8 cellular contexts compared by ENCODE assay signal in genomic region chr12:8609061-8609570, GRCh38. TPM values are rescaled to one million over a fixed set of nuclear protein-coding genes. Genes with fewer than 3 reads are reported as not detected.
DNase-seq lines count a peak whose midpoint lies in the region; ATAC-seq and TF ChIP-seq lines count a peak whose summit lies in the region.

No MANE protein-coding gene starts in this region.

- H3K9me3 Mint-ChIP-seq in activated T-cell treated with anti-CD3 and anti-CD28 coated beads, Interleukin-2, amount 50 U/mL, for 72 hours = no peaks in the 10 kb centered on the region
- H3K9me3 Mint-ChIP-seq in activated T-cell treated with anti-CD3 and anti-CD28 coated beads, Interleukin-2, amount 50 U/mL, for 24 hours = no peaks in the 10 kb centered on the region

- H3K9me3 ChIP-seq in T-helper 17 cell (ENCODE audit: control insufficient read depth, low read length, poor library complexity, severe bottlenecking) = no peaks in the 10 kb centered on the region

- no peak overlapping the region for H3K27ac ChIP-seq in foreskin keratinocyte

- H3K4me1 ChIP-seq in foreskin keratinocyte = no peaks in the 10 kb centered on the region

- H3K36me3 Mint-ChIP-seq in activated T-cell treated with anti-CD3 and anti-CD28 coated beads, Interleukin-2, amount 50 U/mL, for 72 hours (ENCODE audit: insufficient read depth in 2 of 2) = no peaks in the 10 kb centered on the region
- no peaks in the 10 kb centered on the region for H3K36me3 Mint-ChIP-seq in activated T-cell treated with anti-CD3 and anti-CD28 coated beads, Interleukin-2, amount 50 U/mL, for 24 hours (ENCODE audit: low read depth)
- H3K36me3 Mint-ChIP-seq in T-helper 17 cell (ENCODE audit: low read depth) = peaks cover 4% of the 10 kb centered on the region

- no peak for ATAC-seq in activated T-cell treated with anti-CD3 and anti-CD28 coated beads, Interleukin-2, amount 50 U/mL, for 72 hours (replicated peaks in 1 of 2)
- no peak for ATAC-seq in T-helper 17 cell
- peak; percentile 84 for ATAC-seq in foreskin keratinocyte
- ATAC-seq in HG03378 (IDR thresholded peaks at IDR 0.05; ENCODE audit: unreplicated experiment) = no peak

- peak; percentile 80 for TF ChIP-seq CTCF in foreskin keratinocyte (conservative IDR thresholded peaks at IDR 0.05)

- H3K4me3 Mint-ChIP-seq in activated T-cell treated with anti-CD3 and anti-CD28 coated beads, Interleukin-2, amount 50 U/mL, for 72 hours = peak overlapping the region; percentile 42 to 58
- no peak overlapping the region for H3K4me3 Mint-ChIP-seq in activated T-cell treated with anti-CD3 and anti-CD28 coated beads, Interleukin-2, amount 50 U/mL, for 24 hours
- peak overlapping the region; percentile 88 for H3K4me3 Mint-ChIP-seq in T-helper 17 cell

- peaks cover 12% of the 10 kb centered on the region for H3K27me3 Mint-ChIP-seq in activated T-cell treated with anti-CD3 and anti-CD28 coated beads, Interleukin-2, amount 50 U/mL, for 72 hours (ENCODE audit: low read depth)
- H3K27me3 Mint-ChIP-seq in activated T-cell treated with anti-CD3 and anti-CD28 coated beads, Interleukin-2, amount 50 U/mL, for 24 hours = peaks cover 9% of the 10 kb centered on the region
- peaks cover 27% of the 10 kb centered on the region for H3K27me3 Mint-ChIP-seq in T-helper 17 cell

- no peak overlapping the region for H3K27ac Mint-ChIP-seq in activated T-cell treated with anti-CD3 and anti-CD28 coated beads, Interleukin-2, amount 50 U/mL, for 72 hours
- no peak overlapping the region for H3K27ac Mint-ChIP-seq in activated T-cell treated with anti-CD3 and anti-CD28 coated beads, Interleukin-2, amount 50 U/mL, for 24 hours
- H3K27ac Mint-ChIP-seq in T-helper 17 cell = peak overlapping the region; percentile 75

- peaks cover 12% of the 10 kb centered on the region for H3K4me1 Mint-ChIP-seq in activated T-cell treated with anti-CD3 and anti-CD28 coated beads, Interleukin-2, amount 50 U/mL, for 72 hours (ENCODE audit: low read depth)
- H3K4me1 Mint-ChIP-seq in activated T-cell treated with anti-CD3 and anti-CD28 coated beads, Interleukin-2, amount 50 U/mL, for 24 hours (ENCODE audit: low read depth) = peaks cover 11% of the 10 kb centered on the region
- H3K4me1 Mint-ChIP-seq in T-helper 17 cell = peaks cover 19% of the 10 kb centered on the region

- no peak for DNase-seq in activated T-cell treated with anti-CD3 and anti-CD28 coated beads, Interleukin-2, amount 50 U/mL, for 72 hours
- no peak for DNase-seq in activated T-cell treated with anti-CD3 and anti-CD28 coated beads, Interleukin-2, amount 50 U/mL, for 24 hours
- DNase-seq in Kasumi-1 (lab: John Stamatoyannopoulos, UW) (peak; percentile 16 to 49), T-helper 17 cell (no peak), foreskin keratinocyte (peak in 1 of 2 donors; percentile 23), putamen (ENCODE audit: low spot score) (peak; percentile 15), OCI-M2 (lab: John Stamatoyannopoulos, UW; ENCODE audit: unreplicated experiment) (no peak)

- no peaks in the 10 kb centered on the region for H3K27me3 ChIP-seq in foreskin keratinocyte

RNA-seq across cellular contexts. Expression of gene AICDA, which starts 3.5 kb away (rescaled TPM):
- not detected for total RNA-seq in activated T-cell treated with anti-CD3 and anti-CD28 coated beads, Interleukin-2, amount 50 U/mL, for 72 hours
- total RNA-seq in T-helper 17 cell (not detected), foreskin keratinocyte (not detected in 2 replicates)
- 0.02 TPM in 1 of 2 replicates, not detected in the other for polyA plus RNA-seq in foreskin keratinocyte

RNA-seq across cellular contexts. Expression of gene MFAP5, which starts 53.5 kb away (rescaled TPM):
- not detected for total RNA-seq in activated T-cell treated with anti-CD3 and anti-CD28 coated beads, Interleukin-2, amount 50 U/mL, for 72 hours
- total RNA-seq in T-helper 17 cell (not detected), foreskin keratinocyte (158 and 191 TPM in 2 replicates)
- 233 and 246 TPM in 2 replicates for polyA plus RNA-seq in foreskin keratinocyte

Comparison
In these comparisons a context has a peak if more than half of its experiments do, and no peak if none do; other contexts are left out.
1. DNase-seq: peak in Kasumi-1 (2 of 2) and putamen (single experiment); none in activated T-cell treated with anti-CD3 and anti-CD28 coated beads, Interleukin-2, amount 50 U/mL, for 72 hours (0 of 2), activated T-cell treated with anti-CD3 and anti-CD28 coated beads, Interleukin-2, amount 50 U/mL, for 24 hours (single experiment), T-helper 17 cell (0 of 3) and OCI-M2 (single experiment).
2. RNA of gene MFAP5, which starts 53.5 kb away (total RNA-seq): 158 to 191 TPM in foreskin keratinocyte; not detected in T-helper 17 cell and not detected in activated T-cell treated with anti-CD3 and anti-CD28 coated beads, Interleukin-2, amount 50 U/mL, for 72 hours; every median in the first group is over 100 times any median in the second.